Comparison of ENCODE assay signal across 1 cellular context in the genomic region with DNA sequence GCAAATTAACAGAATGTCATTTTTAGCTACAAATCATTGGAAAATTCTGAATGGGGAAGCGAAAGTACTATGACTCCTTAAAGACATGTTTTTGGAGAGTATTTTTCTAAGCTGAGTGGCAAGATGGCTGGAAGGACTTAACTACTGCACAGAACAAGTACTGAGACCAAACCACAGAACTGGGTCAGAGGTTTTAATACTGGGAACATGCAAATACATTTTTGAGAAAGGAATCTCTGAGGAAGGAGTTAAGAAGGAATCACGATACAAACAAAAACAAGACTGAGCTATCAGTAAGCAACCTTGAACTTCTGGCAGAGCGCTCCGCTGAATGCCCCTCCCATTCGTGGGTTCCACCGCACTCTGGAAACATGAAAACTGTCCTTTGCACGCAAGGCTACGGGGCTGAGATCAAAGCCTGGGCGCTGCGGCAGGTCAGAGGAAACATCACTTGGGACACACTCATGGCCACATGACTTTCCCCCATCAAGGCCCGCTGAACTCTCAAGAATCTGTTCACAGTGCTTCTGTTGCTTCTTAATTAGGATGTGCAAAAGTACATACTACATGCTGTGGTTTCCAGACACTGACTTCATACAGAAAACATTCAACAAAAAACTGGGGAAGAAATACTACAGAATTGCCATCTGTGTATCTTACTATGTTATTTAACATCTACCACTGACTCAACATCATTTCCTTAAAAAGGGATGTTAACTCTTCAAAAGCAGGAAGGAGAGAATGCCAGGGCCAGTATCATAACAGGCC.
A peak's percentile ranks its signal among the peaks of the same experiment; 100 is the strongest.
TF ChIP-seq lines count a peak whose summit lies in the region.

No MANE protein-coding gene starts in this region.

TF ChIP-seq in HepG2, 621 proteins besides CTCF, POLR2A, EP300 and RAD21 (continued from another document and continues in another):
- TF ChIP-seq, protein P1, sequence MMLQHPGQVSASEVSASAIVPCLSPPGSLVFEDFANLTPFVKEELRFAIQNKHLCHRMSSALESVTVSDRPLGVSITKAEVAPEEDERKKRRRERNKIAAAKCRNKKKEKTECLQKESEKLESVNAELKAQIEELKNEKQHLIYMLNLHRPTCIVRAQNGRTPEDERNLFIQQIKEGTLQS (CRISPR knock-in tag; IDR thresholded peaks at IDR 0.05), result peak; percentile 76
- TF ChIP-seq ZFP36 (IDR thresholded peaks at IDR 0.05; ENCODE audit: borderline replicate concordance, low read depth, low read length, partially characterized antibody), result no peak
- TF ChIP-seq SP140L (CRISPR knock-in tag; IDR thresholded peaks at IDR 0.05; ENCODE audit: borderline replicate concordance), result peak; percentile 53; the same call in 1 of the 2 replicates
- peak; percentile 66; the same call in 1 of the 2 replicates for TF ChIP-seq ZNF343 (CRISPR knock-in tag; IDR thresholded peaks at IDR 0.05)
- no peak for TF ChIP-seq MBNL3 (CRISPR knock-in tag; conservative IDR thresholded peaks at IDR 0.05)
- TF ChIP-seq, protein P2, sequence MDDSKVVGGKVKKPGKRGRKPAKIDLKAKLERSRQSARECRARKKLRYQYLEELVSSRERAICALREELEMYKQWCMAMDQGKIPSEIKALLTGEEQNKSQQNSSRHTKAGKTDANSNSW (CRISPR knock-in tag; IDR thresholded peaks at IDR 0.05; ENCODE audit: borderline replicate concordance), result no peak
- no peak; the same call in 1 of the 2 replicates for TF ChIP-seq EHMT2 (IDR thresholded peaks at IDR 0.05; ENCODE audit: borderline replicate concordance, low read depth, low read length)
- TF ChIP-seq ZNF772 (CRISPR knock-in tag; IDR thresholded peaks at IDR 0.05), result peak; percentile 98
- no peak for TF ChIP-seq NPAS2 (CRISPR knock-in tag; IDR thresholded peaks at IDR 0.05; ENCODE audit: borderline replicate concordance)
- peak; percentile 97 for TF ChIP-seq FOXA3 (CRISPR knock-in tag; IDR thresholded peaks at IDR 0.05)
- no peak for TF ChIP-seq ZNF550 (CRISPR knock-in tag; IDR thresholded peaks at IDR 0.05; ENCODE audit: borderline replicate concordance)
- peak; percentile 94 for TF ChIP-seq ASH2L (IDR thresholded peaks at IDR 0.05; ENCODE audit: insufficient read length, low read depth, low read length)
- TF ChIP-seq ZNF552 (CRISPR knock-in tag; IDR thresholded peaks at IDR 0.05; ENCODE audit: borderline replicate concordance), result peak; percentile 84; the same call in 1 of the 2 replicates
- peak; percentile 30; the same call in 1 of the 2 replicates for TF ChIP-seq TOE1 (CRISPR knock-in tag; IDR thresholded peaks at IDR 0.05)
- no peak for TF ChIP-seq NR1H2 (CRISPR knock-in tag; IDR thresholded peaks at IDR 0.05; ENCODE audit: borderline replicate concordance, low read depth)
- no peak for TF ChIP-seq ZNF562 (CRISPR knock-in tag; IDR thresholded peaks at IDR 0.05; ENCODE audit: borderline replicate concordance)
- no peak for TF ChIP-seq GTF2F1 (IDR thresholded peaks at IDR 0.05; ENCODE audit: low read length)
- peak; percentile 82; the same call in 1 of the 2 replicates for TF ChIP-seq SPEN (CRISPR knock-in tag; IDR thresholded peaks at IDR 0.05; ENCODE audit: low read depth)
- TF ChIP-seq ZNF329 (CRISPR knock-in tag; IDR thresholded peaks at IDR 0.05; ENCODE audit: low read depth), result no peak
- TF ChIP-seq TP53 (CRISPR knock-in tag; conservative IDR thresholded peaks at IDR 0.05), result peak; percentile 86
- TF ChIP-seq ZNF724P (CRISPR knock-in tag; IDR thresholded peaks at IDR 0.05; ENCODE audit: borderline replicate concordance), result peak; percentile 89; the same call in 1 of the 2 replicates
- TF ChIP-seq SAP130 (CRISPR knock-in tag; IDR thresholded peaks at IDR 0.05; ENCODE audit: low read depth), result peak; percentile 99
- TF ChIP-seq NFYB (CRISPR knock-in tag; IDR thresholded peaks at IDR 0.05), result no peak; the same call in 1 of the 2 replicates
- TF ChIP-seq KLF16 (CRISPR knock-in tag; IDR thresholded peaks at IDR 0.05), result peak in 1 of 2 experiments; percentile 89; a peak in 2 of 4 replicates
- TF ChIP-seq TCF12 (IDR thresholded peaks at IDR 0.05), result no peak
- TF ChIP-seq TCF12 (CRISPR knock-in tag; IDR thresholded peaks at IDR 0.05), result peak; percentile 98
- 0 out of 2 replicates have a peak, but pooled peaks have one; percentile 17 for TF ChIP-seq ZNF678 (CRISPR knock-in tag; IDR thresholded peaks at IDR 0.05)
- TF ChIP-seq ZNF33A (CRISPR knock-in tag; IDR thresholded peaks at IDR 0.05; ENCODE audit: borderline replicate concordance), result peak; percentile 94; the same call in 1 of the 2 replicates
- TF ChIP-seq ATAD3A (CRISPR knock-in tag; IDR thresholded peaks at IDR 0.05), result no peak
- TF ChIP-seq SOX13 (IDR thresholded peaks at IDR 0.05), result peak; percentile 80; the same call in 1 of the 2 replicates
- peak in 1 of 2 experiments; percentile 96; a peak in 2 of 4 replicates for TF ChIP-seq SOX13 (CRISPR knock-in tag; conservative IDR thresholded peaks at IDR 0.05 in 1 of 2, IDR thresholded peaks at IDR 0.05 in 1 of 2)
- no peak for TF ChIP-seq ZNF530 (CRISPR knock-in tag; IDR thresholded peaks at IDR 0.05; ENCODE audit: low read depth)
- TF ChIP-seq ZNF883 (CRISPR knock-in tag; IDR thresholded peaks at IDR 0.05; ENCODE audit: not compliant biosample characterization), result no peak
- peak; percentile 57; the same call in 1 of the 2 replicates for TF ChIP-seq RBFOX2 (IDR thresholded peaks at IDR 0.05; ENCODE audit: low read depth, low read length)
- peak; percentile 100 for TF ChIP-seq GATAD2A (CRISPR knock-in tag; IDR thresholded peaks at IDR 0.05)
- peak; percentile 97 for TF ChIP-seq ZKSCAN8 (CRISPR knock-in tag; IDR thresholded peaks at IDR 0.05; ENCODE audit: borderline replicate concordance)
- peak; percentile 96 for TF ChIP-seq ELF3 (CRISPR knock-in tag; IDR thresholded peaks at IDR 0.05)
- TF ChIP-seq ZNF557 (CRISPR knock-in tag; IDR thresholded peaks at IDR 0.05), result no peak; the same call in 1 of the 2 replicates
- TF ChIP-seq ZNF33B (CRISPR knock-in tag; IDR thresholded peaks at IDR 0.05), result peak; percentile 67; the same call in 1 of the 2 replicates
- no peak for TF ChIP-seq ZFYVE20 (CRISPR knock-in tag; IDR thresholded peaks at IDR 0.05; ENCODE audit: borderline replicate concordance, low read depth)
- no peak for TF ChIP-seq NONO (IDR thresholded peaks at IDR 0.05)
- peak; percentile 95 for TF ChIP-seq NONO (CRISPR knock-in tag; conservative IDR thresholded peaks at IDR 0.05)
- TF ChIP-seq SP4 (CRISPR knock-in tag; IDR thresholded peaks at IDR 0.05), result 0 out of 2 replicates have a peak, but pooled peaks have one; percentile 58
- no peak for TF ChIP-seq ZNF468 (CRISPR knock-in tag; IDR thresholded peaks at IDR 0.05)
- TF ChIP-seq, protein P3, sequence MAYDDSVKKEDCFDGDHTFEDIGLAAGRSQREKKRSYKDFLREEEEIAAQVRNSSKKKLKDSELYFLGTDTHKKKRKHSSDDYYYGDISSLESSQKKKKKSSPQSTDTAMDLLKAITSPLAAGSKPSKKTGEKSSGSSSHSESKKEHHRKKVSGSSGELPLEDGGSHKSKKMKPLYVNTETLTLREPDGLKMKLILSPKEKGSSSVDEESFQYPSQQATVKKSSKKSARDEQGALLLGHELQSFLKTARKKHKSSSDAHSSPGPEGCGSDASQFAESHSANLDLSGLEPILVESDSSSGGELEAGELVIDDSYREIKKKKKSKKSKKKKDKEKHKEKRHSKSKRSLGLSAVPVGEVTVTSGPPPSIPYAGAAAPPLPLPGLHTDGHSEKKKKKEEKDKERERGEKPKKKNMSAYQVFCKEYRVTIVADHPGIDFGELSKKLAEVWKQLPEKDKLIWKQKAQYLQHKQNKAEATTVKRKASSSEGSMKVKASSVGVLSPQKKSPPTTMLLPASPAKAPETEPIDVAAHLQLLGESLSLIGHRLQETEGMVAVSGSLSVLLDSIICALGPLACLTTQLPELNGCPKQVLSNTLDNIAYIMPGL (CRISPR knock-in tag; IDR thresholded peaks at IDR 0.05; ENCODE audit: borderline replicate concordance in 1 of 2, low read depth in 1 of 2), result peak; percentile 74 to 75; a peak in 3 of 4 replicates
- TF ChIP-seq, protein P4, sequence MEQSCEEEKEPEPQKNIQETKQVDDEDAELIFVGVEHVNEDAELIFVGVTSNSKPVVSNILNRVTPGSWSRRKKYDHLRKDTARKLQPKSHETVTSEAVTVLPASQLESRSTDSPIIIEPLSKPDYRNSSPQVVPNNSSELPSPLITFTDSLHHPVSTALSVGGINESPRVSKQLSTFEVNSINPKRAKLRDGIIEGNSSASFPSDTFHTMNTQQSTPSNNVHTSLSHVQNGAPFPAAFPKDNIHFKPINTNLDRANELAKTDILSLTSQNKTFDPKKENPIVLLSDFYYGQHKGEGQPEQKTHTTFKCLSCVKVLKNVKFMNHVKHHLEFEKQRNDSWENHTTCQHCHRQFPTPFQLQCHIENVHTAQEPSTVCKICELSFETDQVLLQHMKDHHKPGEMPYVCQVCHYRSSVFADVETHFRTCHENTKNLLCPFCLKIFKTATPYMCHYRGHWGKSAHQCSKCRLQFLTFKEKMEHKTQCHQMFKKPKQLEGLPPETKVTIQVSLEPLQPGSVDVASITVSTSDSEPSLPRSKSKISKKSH (CRISPR knock-in tag; IDR thresholded peaks at IDR 0.05; ENCODE audit: borderline replicate concordance), result no peak; the same call in 1 of the 2 replicates
- TF ChIP-seq, protein P5, sequence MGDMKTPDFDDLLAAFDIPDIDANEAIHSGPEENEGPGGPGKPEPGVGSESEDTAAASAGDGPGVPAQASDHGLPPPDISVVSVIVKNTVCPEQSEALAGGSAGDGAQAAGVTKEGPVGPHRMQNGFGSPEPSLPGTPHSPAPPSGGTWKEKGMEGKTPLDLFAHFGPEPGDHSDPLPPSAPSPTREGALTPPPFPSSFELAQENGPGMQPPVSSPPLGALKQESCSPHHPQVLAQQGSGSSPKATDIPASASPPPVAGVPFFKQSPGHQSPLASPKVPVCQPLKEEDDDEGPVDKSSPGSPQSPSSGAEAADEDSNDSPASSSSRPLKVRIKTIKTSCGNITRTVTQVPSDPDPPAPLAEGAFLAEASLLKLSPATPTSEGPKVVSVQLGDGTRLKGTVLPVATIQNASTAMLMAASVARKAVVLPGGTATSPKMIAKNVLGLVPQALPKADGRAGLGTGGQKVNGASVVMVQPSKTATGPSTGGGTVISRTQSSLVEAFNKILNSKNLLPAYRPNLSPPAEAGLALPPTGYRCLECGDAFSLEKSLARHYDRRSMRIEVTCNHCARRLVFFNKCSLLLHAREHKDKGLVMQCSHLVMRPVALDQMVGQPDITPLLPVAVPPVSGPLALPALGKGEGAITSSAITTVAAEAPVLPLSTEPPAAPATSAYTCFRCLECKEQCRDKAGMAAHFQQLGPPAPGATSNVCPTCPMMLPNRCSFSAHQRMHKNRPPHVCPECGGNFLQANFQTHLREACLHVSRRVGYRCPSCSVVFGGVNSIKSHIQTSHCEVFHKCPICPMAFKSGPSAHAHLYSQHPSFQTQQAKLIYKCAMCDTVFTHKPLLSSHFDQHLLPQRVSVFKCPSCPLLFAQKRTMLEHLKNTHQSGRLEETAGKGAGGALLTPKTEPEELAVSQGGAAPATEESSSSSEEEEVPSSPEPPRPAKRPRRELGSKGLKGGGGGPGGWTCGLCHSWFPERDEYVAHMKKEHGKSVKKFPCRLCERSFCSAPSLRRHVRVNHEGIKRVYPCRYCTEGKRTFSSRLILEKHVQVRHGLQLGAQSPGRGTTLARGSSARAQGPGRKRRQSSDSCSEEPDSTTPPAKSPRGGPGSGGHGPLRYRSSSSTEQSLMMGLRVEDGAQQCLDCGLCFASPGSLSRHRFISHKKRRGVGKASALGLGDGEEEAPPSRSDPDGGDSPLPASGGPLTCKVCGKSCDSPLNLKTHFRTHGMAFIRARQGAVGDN (CRISPR knock-in tag; IDR thresholded peaks at IDR 0.05), result peak; percentile 94
- TF ChIP-seq STAT5B (CRISPR knock-in tag; IDR thresholded peaks at IDR 0.05), result no peak; the same call in 1 of the 2 replicates
- no peak for TF ChIP-seq ZNF775 (CRISPR knock-in tag; IDR thresholded peaks at IDR 0.05; ENCODE audit: borderline replicate concordance)
- no peak for TF ChIP-seq ATM (IDR thresholded peaks at IDR 0.05; ENCODE audit: borderline replicate concordance)
- peak; percentile 76; the same call in 1 of the 2 replicates for TF ChIP-seq SNAI1 (CRISPR knock-in tag; IDR thresholded peaks at IDR 0.05; ENCODE audit: borderline replicate concordance)
- peak; percentile 58; the same call in 1 of the 2 replicates for TF ChIP-seq ZNF441 (CRISPR knock-in tag; IDR thresholded peaks at IDR 0.05; ENCODE audit: borderline replicate concordance)
- 0 out of 2 replicates have a peak, but pooled peaks have one; percentile 49 for TF ChIP-seq ZNF34 (CRISPR knock-in tag; IDR thresholded peaks at IDR 0.05; ENCODE audit: borderline replicate concordance)
- TF ChIP-seq ZNF260 (CRISPR knock-in tag; IDR thresholded peaks at IDR 0.05; ENCODE audit: borderline replicate concordance, low read depth), result no peak
- TF ChIP-seq ZFP41 (CRISPR knock-in tag; IDR thresholded peaks at IDR 0.05; ENCODE audit: borderline replicate concordance), result 0 out of 2 replicates have a peak, but pooled peaks have one; percentile 40
- TF ChIP-seq ZNF788 (CRISPR knock-in tag; IDR thresholded peaks at IDR 0.05; ENCODE audit: borderline replicate concordance), result peak; percentile 99
- TF ChIP-seq ZBTB42 (CRISPR knock-in tag; IDR thresholded peaks at IDR 0.05), result peak; percentile 47; the same call in 1 of the 2 replicates
- no peak for TF ChIP-seq ZNF75D (CRISPR knock-in tag; IDR thresholded peaks at IDR 0.05; ENCODE audit: borderline replicate concordance)
- peak; percentile 86; the same call in 1 of the 2 replicates for TF ChIP-seq MBD4 (IDR thresholded peaks at IDR 0.05; ENCODE audit: borderline replicate concordance, low read length)
- peak; percentile 91 for TF ChIP-seq ZNF232 (CRISPR knock-in tag; IDR thresholded peaks at IDR 0.05; ENCODE audit: borderline replicate concordance)
- TF ChIP-seq NR2F1 (CRISPR knock-in tag; IDR thresholded peaks at IDR 0.05), result peak; percentile 90 to 95
- TF ChIP-seq, protein P6, sequence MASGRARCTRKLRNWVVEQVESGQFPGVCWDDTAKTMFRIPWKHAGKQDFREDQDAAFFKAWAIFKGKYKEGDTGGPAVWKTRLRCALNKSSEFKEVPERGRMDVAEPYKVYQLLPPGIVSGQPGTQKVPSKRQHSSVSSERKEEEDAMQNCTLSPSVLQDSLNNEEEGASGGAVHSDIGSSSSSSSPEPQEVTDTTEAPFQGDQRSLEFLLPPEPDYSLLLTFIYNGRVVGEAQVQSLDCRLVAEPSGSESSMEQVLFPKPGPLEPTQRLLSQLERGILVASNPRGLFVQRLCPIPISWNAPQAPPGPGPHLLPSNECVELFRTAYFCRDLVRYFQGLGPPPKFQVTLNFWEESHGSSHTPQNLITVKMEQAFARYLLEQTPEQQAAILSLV (CRISPR knock-in tag; IDR thresholded peaks at IDR 0.05; ENCODE audit: borderline replicate concordance), result peak; percentile 87
- TF ChIP-seq ZNF224 (CRISPR knock-in tag; IDR thresholded peaks at IDR 0.05), result no peak
- no peak; the same call in 1 of the 2 replicates for TF ChIP-seq RBAK (CRISPR knock-in tag; IDR thresholded peaks at IDR 0.05)
